ENCODE assay signal across 9 cellular contexts in the genomic region with DNA sequence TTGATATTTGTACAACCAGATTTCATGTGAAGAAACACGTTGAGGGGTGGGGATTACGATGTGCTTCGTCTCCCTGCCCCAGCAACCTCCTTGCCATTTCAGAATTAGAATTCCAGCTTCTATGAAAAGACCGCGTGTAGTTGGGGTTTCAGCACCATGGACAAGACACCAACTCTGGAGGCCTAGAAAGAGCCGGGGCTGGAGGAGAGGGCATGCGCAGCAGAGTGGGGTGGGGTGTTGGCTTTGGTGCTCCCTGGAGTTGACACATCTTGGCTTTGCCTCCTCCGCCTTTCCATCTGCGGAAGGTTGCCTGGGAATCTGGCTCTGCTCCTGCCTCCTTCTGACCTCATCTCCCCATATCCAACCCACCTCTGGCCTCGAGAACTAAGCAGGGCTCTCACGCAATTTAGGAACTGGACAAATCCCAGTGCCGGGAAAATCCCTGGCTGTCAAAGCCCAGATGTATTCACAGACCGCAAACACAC. TPM values are rescaled to one million over a fixed set of nuclear protein-coding genes. Genes with fewer than 3 reads are reported as not detected.
DNase-seq lines count a peak whose midpoint lies in the region; ATAC-seq, FAIRE-seq and TF ChIP-seq lines count a peak whose summit lies in the region.
"Had no signal": no experiment of that assay in that cellular context is flagged by ENCODE, and none has a peak within 500 bp of the region (broad histone marks: within the 10 kb centered on the region; RNA-seq: fewer than 3 reads in every experiment).

No MANE protein-coding gene starts in this region.

- no peak overlapping the region for H3K27ac ChIP-seq in PC-3 (ENCODE audit: low read length)
- no peak overlapping the region for H3K27ac ChIP-seq in pancreas

- DNase-seq in GM20000 (ENCODE audit: low spot score) (peak; percentile 65), PC-3 (peak; percentile 57), fibroblast of peridontal ligament (ENCODE audit: extremely low read depth) (peak; percentile 68), pancreas (peak in 3 of 6 donors; percentile 34 to 66 (median 48)), RCC 7860 (ENCODE audit: low spot score) (no peak)

- no peaks in the 10 kb centered on the region for H4K20me1 ChIP-seq in PC-3 (ENCODE audit: low read length)

- no peak overlapping the region for H3K9ac ChIP-seq in PC-3 (ENCODE audit: low read length)

- no peaks in the 10 kb centered on the region for H3K79me2 ChIP-seq in PC-3 (ENCODE audit: low read length)

- no TSS peak for BruUV-seq in PC-3 (replicated peaks; lab: Mats Ljungman, UMichigan)

- no peak overlapping the region for H3K4me2 ChIP-seq in PC-3 (ENCODE audit: low read length)

- ATAC-seq in PC-3 (peak; percentile 33), pancreas (peak; percentile 45 to 88 (median 81)), HG03469 (IDR thresholded peaks at IDR 0.05; ENCODE audit: unreplicated experiment) (no peak), HG02938 (IDR thresholded peaks at IDR 0.05; ENCODE audit: unreplicated experiment) (no peak), GM21515 (IDR thresholded peaks at IDR 0.05; ENCODE audit: unreplicated experiment) (no peak)

- CTCF ChIA-PET in PC-3 (lab: Charles Lee): no interaction called here

- POLR2A ChIA-PET in PC-3 (lab: Charles Lee; ENCODE audit: unreplicated experiment): interaction anchor here (0.6 kb wide), 2 partner anchors 205 to 935 kb away, joined by 3 read pairs; a partner anchor contains a TSS

- 19 to 22% methylated on average over 13 of the region's 13 CpGs for WGBS in pancreas, 2 donors

- H3K36me3 ChIP-seq in PC-3 (ENCODE audit: low read depth, low read length): no peaks in the 10 kb centered on the region
- no peaks in the 10 kb centered on the region for H3K36me3 ChIP-seq in pancreas

- FAIRE-seq in pancreas (lab: Jason Lieb, UNC) (no peak), RCC 7860 (lab: Jason Lieb, UNC) (no peak)

- H3F3A ChIP-seq in PC-3 (ENCODE audit: low read length, unreplicated experiment): no peaks in the 10 kb centered on the region

- H3K4me1 ChIP-seq in PC-3 (ENCODE audit: insufficient read depth, low read length) (no peaks in the 10 kb centered on the region), pancreas (no peaks in the 10 kb centered on the region)

- H3K9me3 ChIP-seq in PC-3 (ENCODE audit: low read length): no peaks in the 10 kb centered on the region
- H3K9me3 ChIP-seq in pancreas: no peaks in the 10 kb centered on the region

- no peaks in the 10 kb centered on the region for H3K9me2 ChIP-seq in PC-3 (replicated peaks; ENCODE audit: low read length)

- intact Hi-C loops in PC-3 (cut with micrococcal nuclease): no loop called here
- intact Hi-C loops in pancreas (cut with DNase I): no loop called here

- H2AFZ ChIP-seq in PC-3 (ENCODE audit: low read length): no peak overlapping the region

- H3K4me3 ChIP-seq in PC-3 (ENCODE audit: low read length) (no peak overlapping the region), pancreas (no peak overlapping the region)

- H3K27me3 ChIP-seq in PC-3 (ENCODE audit: low read length): no peaks in the 10 kb centered on the region
- H3K27me3 ChIP-seq in pancreas: no peaks in the 10 kb centered on the region

- TF ChIP-seq CTCF in GM20000 (IDR thresholded peaks at IDR 0.05; ENCODE audit: extremely low read depth, missing control alignments) (no peak), PC-3 (conservative IDR thresholded peaks at IDR 0.05; ENCODE audit: low read depth, low read length) (no peak), pancreas (IDR thresholded peaks at IDR 0.05) (no peak)

RNA-seq across cellular contexts. Expression of a gene that starts 11.8 kb away (rescaled TPM):
- not detected in 2 replicates for total RNA-seq in PC-3 (2014; rRNA removed)
- not detected for total RNA-seq in pancreas
- not detected for polyA plus RNA-seq in pancreas
- total RNA-seq: naive thymus-derived CD8-positive, alpha-beta T cell had no signal

RNA-seq across cellular contexts. Expression of a gene that starts 32.4 kb away (rescaled TPM):
- 117 and 141 TPM in 2 replicates for total RNA-seq in PC-3 (2014; rRNA removed)
- 10 to 100 TPM in 4 of 6 donors, 1 to 10 TPM in 2; 5.8 to 45.6 (median 15.1) TPM for total RNA-seq in pancreas
- 10 to 100 TPM; 27.7 to 28.2 TPM for polyA plus RNA-seq in pancreas

Comparison
In these comparisons a context has a peak if more than half of its experiments do, and no peak if none do; other contexts are left out.
1. ATAC-seq: peak in PC-3 (single experiment) and pancreas (4 of 4); none in HG03469 (single experiment), HG02938 (single experiment) and GM21515 (single experiment).